Comparison of ENCODE assay signal across 8 cellular contexts in the genomic region with DNA sequence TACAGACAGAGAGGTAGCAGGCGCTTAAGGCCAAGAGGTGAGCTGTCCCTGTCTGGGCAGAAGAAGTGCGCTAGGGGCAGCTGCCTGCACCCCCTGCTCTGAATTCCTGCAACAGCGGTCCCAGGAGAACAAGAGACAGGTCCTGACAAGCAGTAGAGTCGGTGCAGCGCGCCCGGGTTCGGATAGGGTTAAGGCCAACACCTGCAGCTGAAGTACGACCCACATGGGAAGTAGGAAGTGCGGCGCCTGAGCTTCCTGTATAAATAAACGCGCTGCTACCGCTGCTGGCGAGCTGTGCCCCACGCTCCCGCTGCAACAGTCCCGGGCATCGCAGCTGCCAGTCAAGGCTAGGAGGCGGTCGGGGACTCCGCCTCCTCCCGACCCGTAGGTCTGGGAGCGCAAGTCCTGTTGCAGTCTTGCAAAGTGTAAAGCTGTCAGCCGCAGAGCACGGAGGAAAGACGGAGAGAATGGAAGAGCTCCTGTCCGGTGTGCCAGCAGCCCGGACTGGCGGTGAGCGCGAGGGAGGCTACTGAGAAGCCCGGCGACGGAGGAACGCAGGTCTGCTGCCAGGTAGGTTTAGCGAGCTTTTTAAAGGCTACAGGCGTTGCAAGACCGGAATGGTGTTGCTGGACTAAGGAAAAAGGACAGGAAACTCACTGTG. TPM values are rescaled to one million over a fixed set of nuclear protein-coding genes. Genes with fewer than 3 reads are reported as not detected.
DNase-seq lines count a peak whose midpoint lies in the region; ATAC-seq and TF ChIP-seq lines count a peak whose summit lies in the region.

Gene RNF144B, plus strand, starts transcription at position 290 of the 661 bp plus-strand sequence. CDS start 12,185 bp downstream, outside the sequence.

- DNase-seq in DMS153 (lab: John Stamatoyannopoulos, UW) (peak; percentile 96), Kasumi-1 (lab: John Stamatoyannopoulos, UW) (peak; percentile 82 to 83), RPMI7951 (ENCODE audit: low read depth) (peak; percentile 45), fibroblast of pulmonary artery (ENCODE audit: low read depth) (peak; percentile 57)
- DNase-seq in activated T-helper 9 cell treated with anti-CD3 and anti-CD28 coated beads, Interleukin-2, amount 50 U/mL, for 16 hours (ENCODE audit: low read depth) = peak; percentile 34
- DNase-seq in stimulated activated naive CD8-positive, alpha-beta T cell treated with anti-CD3 and anti-CD28 coated beads, Interleukin-15, Interleukin-2, amounts not matched to agents 100 U/mL and 50 U/mL, for 24 hours = peak; percentile 76

- H3K36me3 Mint-ChIP-seq in nephron (ENCODE audit: low read depth) = no peaks in the 10 kb centered on the region

- H3K4me3 Mint-ChIP-seq in nephron = peak within 1 kb of the TSS; percentile 83 to 88 (median 86)

- peaks cover 20% of the 10 kb centered on the region for H3K4me1 Mint-ChIP-seq in nephron

- peak within 1 kb of the TSS; percentile 63 to 74 (median 65) for H3K27ac Mint-ChIP-seq in nephron

- TF ChIP-seq CTCF in fibroblast of pulmonary artery (IDR thresholded peaks at IDR 0.05; ENCODE audit: low read length, missing control alignments) = no peak
- TF ChIP-seq CTCF in nephron (IDR thresholded peaks at IDR 0.05; ENCODE audit: unreplicated experiment in 3 of 3) = no peak

- H3K27me3 Mint-ChIP-seq in nephron (ENCODE audit: low read depth) = peaks cover 34% of the 10 kb centered on the region

- no peaks in the 10 kb centered on the region for H3K9me3 Mint-ChIP-seq in nephron

- H3K4me3 ChIP-seq in fibroblast of pulmonary artery (replicated peaks; ENCODE audit: low read depth, low read length) = peak within 1 kb of the TSS; percentile 62

- peak; percentile 94 for ATAC-seq in GM21825 (IDR thresholded peaks at IDR 0.05; ENCODE audit: unreplicated experiment)
- peak; percentile 95 for ATAC-seq in stimulated activated naive CD8-positive, alpha-beta T cell treated with anti-CD3 and anti-CD28 coated beads, Interleukin-15, Interleukin-2, amounts not matched to agents 100 U/mL and 50 U/mL, for 24 hours

RNA-seq across cellular contexts. Expression of gene RNF144B, which starts in this region (rescaled TPM):
- total RNA-seq in RPMI7951 (2014; rRNA removed; shearing (Covaris generic)) = 0.10 TPM in 1 of 2 replicates, not detected in the other

Comparison
In these comparisons a context has a peak if more than half of its experiments do, and no peak if none do; other contexts are left out.
1. Peak in every context shown above with its lines: DNase-seq, ATAC-seq and H3K4me3 ChIP-seq.
2. Peak in DNase-seq in RPMI7951; RNA of the gene not detected or under 1 TPM.
3. DNase-seq: peak in every context shown above with its lines; median percentile 96 in DMS153; 82 in Kasumi-1; 76 in stimulated activated naive CD8-positive, alpha-beta T cell treated with anti-CD3 and anti-CD28 coated beads, Interleukin-15, Interleukin-2, amounts not matched to agents 100 U/mL and 50 U/mL, for 24 hours; 57 in fibroblast of pulmonary artery; 45 in RPMI7951; 34 in activated T-helper 9 cell treated with anti-CD3 and anti-CD28 coated beads, Interleukin-2, amount 50 U/mL, for 16 hours.